In the genomic region with DNA sequence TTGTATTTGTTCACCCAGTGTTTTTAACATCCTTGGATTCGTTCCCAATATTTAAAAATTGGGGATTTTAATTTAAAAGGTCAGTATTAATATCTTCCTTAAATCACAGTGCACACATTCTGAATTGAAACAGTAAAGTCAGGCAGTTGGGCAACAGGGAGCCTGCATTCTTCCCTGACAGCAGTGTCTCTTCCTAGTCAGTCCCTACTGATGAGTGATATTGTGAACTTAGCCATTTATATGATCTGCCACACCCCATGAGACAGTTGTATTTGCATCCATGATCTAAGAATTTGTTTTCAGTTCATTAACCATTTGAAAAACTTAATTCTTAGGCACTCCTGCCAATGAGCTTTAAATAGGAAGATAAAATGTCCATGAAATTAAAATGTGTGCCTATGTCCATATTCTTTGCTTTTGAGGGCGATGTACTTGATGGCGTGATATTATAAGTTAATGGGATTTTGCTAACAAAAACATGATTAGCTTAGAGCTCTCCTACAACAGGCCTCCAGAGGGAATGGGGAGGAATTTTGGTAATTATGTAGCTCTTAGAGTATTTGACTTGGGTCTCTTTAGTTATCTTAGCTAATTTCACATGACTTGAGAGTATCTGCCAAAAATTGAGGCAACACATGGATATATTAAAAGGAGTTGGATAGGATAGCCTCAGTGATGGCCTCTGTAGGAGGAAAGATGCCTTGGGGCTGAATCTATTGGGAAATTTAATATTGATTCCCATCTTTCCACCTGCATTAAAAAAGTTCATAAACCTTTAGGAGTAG, we compare ENCODE assay signal across 18 cellular contexts.
"Had no signal": no experiment of that assay in that cellular context is flagged by ENCODE, and none has a peak within 500 bp of the region (broad histone marks: within the 10 kb centered on the region; RNA-seq: fewer than 3 reads in every experiment).

No MANE protein-coding gene starts in this region.

- H3K4me3 ChIP-seq: coronary artery, lung, spleen, tibial artery had no signal

- FAIRE-seq: astrocyte, TTC549 had no signal

- ATAC-seq: activated CD4-positive, alpha-beta T cell treated with anti-CD3 and anti-CD28 coated beads for 36 hours; activated T-helper 17 cell treated with anti-CD3 and anti-CD28 coated beads, Interleukin-2, amount 50 U/mL, for 72 hours; left colon; naive thymus-derived CD8-positive, alpha-beta T cell; T-cell had no signal

- H3K27me3 ChIP-seq: spleen, tibial artery had no signal

- H3K36me3 ChIP-seq: spleen, tibial artery had no signal

- DNase-seq: activated CD4-positive, alpha-beta T cell treated with anti-CD3 and anti-CD28 coated beads for 36 hours; activated CD4-positive, alpha-beta T cell treated with anti-CD3 and anti-CD28 coated beads, Interleukin-2, amount 50 U/mL, for 4 hours; activated CD8-positive, alpha-beta memory T cell treated with anti-CD3 and anti-CD28 coated beads for 24 hours; activated CD8-positive, alpha-beta memory T cell treated with anti-CD3 and anti-CD28 coated beads, Interleukin-2, amount 50 U/mL, for 4 hours; activated T-cell treated with anti-CD3 and anti-CD28 coated beads, Interleukin-2, amount 50 U/mL, for 24 hours; cerebellar nuclear complex; left colon; naive thymus-derived CD8-positive, alpha-beta T cell; spleen; stimulated activated CD4-positive, alpha-beta T cell treated with anti-CD3 and anti-CD28 coated beads, Interleukin-4, amount 100 ng/mL, for 24 hours; stimulated activated naive CD4-positive, alpha-beta T cell treated with Interleukin-2 at 50 U/mL for 16 hours; T-cell; tibial artery had no signal
